ENCODE assay signal across 32 cellular contexts in the genomic region with DNA sequence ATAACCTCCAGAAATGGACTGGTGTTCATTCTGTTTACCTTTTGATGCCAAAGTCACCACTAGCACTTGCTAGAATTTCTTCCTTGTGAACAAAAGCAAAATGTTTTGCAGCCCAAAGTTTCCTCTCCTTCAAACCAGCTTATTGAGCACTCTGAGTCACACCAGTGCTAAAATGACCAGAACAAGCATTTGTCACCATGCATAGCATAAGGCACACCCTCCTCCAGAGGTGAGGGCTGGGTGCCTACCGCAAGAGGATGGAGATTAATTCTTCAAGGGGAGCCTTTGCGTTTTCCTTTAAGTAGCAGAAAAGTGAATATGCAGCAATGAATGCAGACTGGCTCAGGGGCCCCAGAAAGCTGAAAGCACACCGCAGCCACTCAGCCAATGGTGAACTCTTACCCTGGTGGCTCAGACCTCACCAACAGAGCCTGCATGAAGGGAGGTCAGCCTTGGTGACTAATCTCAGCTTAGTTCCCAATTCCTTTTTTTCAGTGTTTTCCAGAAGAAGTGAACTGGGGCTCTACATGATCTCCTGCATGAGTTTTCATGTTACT.
"Had no signal": no experiment of that assay in that cellular context is flagged by ENCODE, and none has a peak within 500 bp of the region (broad histone marks: within the 10 kb centered on the region; RNA-seq: fewer than 3 reads in every experiment).

No MANE protein-coding gene starts in this region.

- H3K36me3 Mint-ChIP-seq: activated naive CD4-positive, alpha-beta T cell treated with anti-CD3 and anti-CD28 coated beads, Interleukin-2, amount 50 U/mL, for 24 hours; activated naive CD8-positive, alpha-beta T cell treated with anti-CD3 and anti-CD28 coated beads, Interleukin-2, amount 10 ng/mL, durations not matched to agents 7 days and 5 days; T-cell had no signal

- H3K4me3 Mint-ChIP-seq: activated CD4-positive, alpha-beta T cell treated with anti-CD3 and anti-CD28 coated beads, Interleukin-2, amount 10 ng/mL, durations not matched to agents 24 days and 14 days; activated CD8-positive, alpha-beta T cell treated with anti-CD3 and anti-CD28 coated beads for 36 hours; activated naive CD4-positive, alpha-beta T cell treated with anti-CD3 and anti-CD28 coated beads, Interleukin-2, amount 50 U/mL, for 24 hours; activated naive CD8-positive, alpha-beta T cell treated with anti-CD3 and anti-CD28 coated beads, Interleukin-2, amount 10 ng/mL, durations not matched to agents 7 days and 5 days; activated T-cell treated with anti-CD3 and anti-CD28 coated beads, Interleukin-2, amount 50 U/mL, for 24 hours; T-cell; T-helper 17 cell had no signal

- DNase-seq: activated CD4-positive, alpha-beta T cell treated with anti-CD3 and anti-CD28 coated beads, Interleukin-2, amount 10 ng/mL, durations not matched to agents 24 days and 14 days; activated CD4-positive, alpha-beta T cell treated with anti-CD3 and anti-CD28 coated beads, Interleukin-2, amount 50 U/mL, for 4 hours; activated CD8-positive, alpha-beta T cell treated with anti-CD3 and anti-CD28 coated beads for 36 hours; activated gamma-delta T cell; activated naive CD4-positive, alpha-beta T cell treated with Interleukin-2 at 50 U/mL for 16 hours; activated naive CD8-positive, alpha-beta T cell treated with anti-CD3 and anti-CD28 coated beads, Interleukin-2, amount 10 ng/mL, durations not matched to agents 7 days and 5 days; activated T-cell treated with anti-CD3 and anti-CD28 coated beads, Interleukin-2, amount 50 U/mL, for 24 hours; amygdala; Kasumi-1; KG1; MM.1S; MV-4-11; NCI-H1092; NCI-H146; NCI-H2029 treated with DMSO at 0.1 percent for 48 hours; NCI-H2107; NCI-H2171 treated with DMSO at 0.1 percent for 48 hours; NCI-H2227 treated with DMSO at 0.1 percent for 48 hours; NCI-H446; NCI-H524; NCI-H69; RPMI8226; SHP77 treated with DMSO at 0.1 percent for 48 hours; T-cell; T-helper 17 cell; WERI-Rb-1 had no signal

- ATAC-seq: activated CD8-positive, alpha-beta T cell treated with anti-CD3 and anti-CD28 coated beads for 36 hours; Panc1; SK-N-SH treated with all-trans-retinoic acid at 6 μM for 48 hours; T-cell; T-helper 17 cell had no signal

- H3K9me3 ChIP-seq: ascending aorta, SJSA1 had no signal

- H3K27me3 ChIP-seq: ascending aorta, SJSA1 had no signal

- H3K4me1 ChIP-seq: ascending aorta, SJSA1 had no signal

- H3K27ac ChIP-seq: ascending aorta, SJSA1, WERI-Rb-1 had no signal

- H3K27ac Mint-ChIP-seq: activated CD4-positive, alpha-beta T cell treated with anti-CD3 and anti-CD28 coated beads, Interleukin-2, amount 10 ng/mL, durations not matched to agents 24 days and 14 days; activated CD8-positive, alpha-beta T cell treated with anti-CD3 and anti-CD28 coated beads for 36 hours; activated naive CD4-positive, alpha-beta T cell treated with anti-CD3 and anti-CD28 coated beads, Interleukin-2, amount 50 U/mL, for 24 hours; activated naive CD8-positive, alpha-beta T cell treated with anti-CD3 and anti-CD28 coated beads, Interleukin-2, amount 10 ng/mL, durations not matched to agents 7 days and 5 days; activated T-cell treated with anti-CD3 and anti-CD28 coated beads, Interleukin-2, amount 50 U/mL, for 24 hours; activated T-helper 2 cell treated with anti-CD3 and anti-CD28 coated beads, Interferon-gamma antibody, Interleukin-2, Interleukin-4, amounts not matched to agents 10 μg/mL and 5 μg/mL and 100 μg/mL, durations not matched to agents 14 hours and 24 hours and 36 hours; T-cell; T-helper 17 cell had no signal

- H3K4me1 Mint-ChIP-seq: activated CD4-positive, alpha-beta T cell treated with anti-CD3 and anti-CD28 coated beads, Interleukin-2, amount 10 ng/mL, durations not matched to agents 24 days and 14 days; activated naive CD4-positive, alpha-beta T cell treated with anti-CD3 and anti-CD28 coated beads, Interleukin-2, amount 50 U/mL, for 24 hours; activated naive CD8-positive, alpha-beta T cell treated with anti-CD3 and anti-CD28 coated beads, Interleukin-2, amount 10 ng/mL, durations not matched to agents 7 days and 5 days; T-cell; T-helper 17 cell had no signal

- H3K27me3 Mint-ChIP-seq: activated CD4-positive, alpha-beta T cell treated with anti-CD3 and anti-CD28 coated beads, Interleukin-2, amount 10 ng/mL, durations not matched to agents 24 days and 14 days; activated naive CD8-positive, alpha-beta T cell treated with anti-CD3 and anti-CD28 coated beads, Interleukin-2, amount 10 ng/mL, durations not matched to agents 7 days and 5 days; T-cell; T-helper 17 cell had no signal

- H3K36me3 ChIP-seq: ascending aorta, SJSA1, WERI-Rb-1 had no signal

- H3K4me3 ChIP-seq: ascending aorta, SJSA1 had no signal
